38 cellular contexts compared by ENCODE assay signal in genomic region chr5:140093866-140094265, GRCh38. TPM values are rescaled to one million over a fixed set of nuclear protein-coding genes. Genes with fewer than 3 reads are reported as not detected.
DNase-seq lines count a peak whose midpoint lies in the region; ATAC-seq, FAIRE-seq and TF ChIP-seq lines count a peak whose summit lies in the region.
"Had no signal": no experiment of that assay in that cellular context is flagged by ENCODE, and none has a peak within 500 bp of the region (broad histone marks: within the 10 kb centered on the region; RNA-seq: fewer than 3 reads in every experiment).

No MANE protein-coding gene starts in this region.

- CTCF ChIA-PET in HEK293 (lab: Yijun Ruan, JAX), result no interaction called here
- CTCF ChIA-PET in K562 (lab: Yijun Ruan, JAX; ENCODE audit: low intra/inter-chr PET ratio), result no interaction called here
- CTCF ChIA-PET in A673 (lab: Charles Lee), result no interaction called here

- peaks cover 19% of the 10 kb centered on the region for H3K27me3 Mint-ChIP-seq in astrocyte (ENCODE audit: low read depth, unreplicated experiment)

- in situ Hi-C loops in K562 (cut with MboI), result no loop called here

- H3K4me3 ChIP-seq in HEK293 (ENCODE audit: low read depth, low read length) (no peak overlapping the region), astrocyte (ENCODE audit: insufficient read depth, low read depth, low read length) (no peak overlapping the region), K562 (no peak overlapping the region), fibroblast of villous mesenchyme (ENCODE audit: low read depth, low read length) (no peak overlapping the region), A673 (ENCODE audit: low read depth, low read length, poor library complexity, severe bottlenecking) (no peak overlapping the region)
- H3K4me3 ChIP-seq: A549; BLaER1; BLaER1 treated with 17β-estradiol and CSF1 and Interleukin-3, amounts not matched to agents 10 nM and 100 nM had no signal

- no peak for FAIRE-seq in astrocyte (lab: Jason Lieb, UNC)
- FAIRE-seq in K562 (lab: Jason Lieb, UNC), result no peak
- FAIRE-seq: A204.1, A549, D721Med had no signal

- no peak overlapping the region for H3K27ac ChIP-seq in HEK293 (ENCODE audit: extremely low read depth, low read depth, low read length)
- no peak overlapping the region for H3K27ac ChIP-seq in astrocyte (ENCODE audit: low read depth, low read length)
- H3K27ac ChIP-seq in K562 (ENCODE audit: extremely low read depth, low read depth, low read length), result no peak overlapping the region
- no peak overlapping the region for H3K27ac ChIP-seq in A673 (ENCODE audit: low read depth, low read length, poor library complexity, severe bottlenecking)
- H3K27ac ChIP-seq: 22Rv1; A549; BLaER1; BLaER1 treated with 17β-estradiol and CSF1 and Interleukin-3, amounts not matched to agents 10 nM and 100 nM; C4-2B had no signal

- intact Hi-C loops in K562 (cut with micrococcal nuclease), result no loop called here
- intact Hi-C loops in A673 (cut with micrococcal nuclease; ENCODE audit: unreplicated experiment), result no loop called here

- no peak for TF ChIP-seq EP300 in K562 (IDR thresholded peaks at IDR 0.05; ENCODE audit: low read length)

- H3K9ac ChIP-seq in astrocyte (ENCODE audit: low read length), result no peak overlapping the region
- no peak overlapping the region for H3K9ac ChIP-seq in K562 (ENCODE audit: insufficient read depth in 1 of 2, low read depth in 2 of 2, low read length in 2 of 2)
- H3K9ac ChIP-seq: BLaER1; BLaER1 treated with 17β-estradiol and CSF1 and Interleukin-3, amounts not matched to agents 10 nM and 100 nM had no signal

- no peak for TF ChIP-seq POLR2A in K562 (conservative IDR thresholded peaks at IDR 0.05)

- peaks cover 8% of the 10 kb centered on the region for H3K27me3 ChIP-seq in astrocyte (ENCODE audit: insufficient read depth, low read length)
- no peaks in the 10 kb centered on the region; a peak in 1 of 5 replicates for H3K27me3 ChIP-seq in K562 (ENCODE audit: control insufficient read depth in 2 of 2, insufficient read depth in 2 of 2, low read length in 2 of 2)
- peaks cover 10% of the 10 kb centered on the region for H3K27me3 ChIP-seq in A673 (replicated peaks; ENCODE audit: insufficient read depth, low read depth, low read length, poor library complexity)
- H3K27me3 ChIP-seq: BLaER1; BLaER1 treated with 17β-estradiol and CSF1 and Interleukin-3, amounts not matched to agents 10 nM and 100 nM had no signal

- H3K4me1 ChIP-seq in HEK293 (ENCODE audit: control insufficient read depth, insufficient read depth, low read length), result no peaks in the 10 kb centered on the region
- no peaks in the 10 kb centered on the region for H3K4me1 ChIP-seq in astrocyte (ENCODE audit: insufficient read depth, low read length)
- no peaks in the 10 kb centered on the region for H3K4me1 ChIP-seq in K562 (replicated peaks in 1 of 2; ENCODE audit: control insufficient read depth in 2 of 2, insufficient read depth in 2 of 2, low read length in 2 of 2)
- no peaks in the 10 kb centered on the region for H3K4me1 ChIP-seq in A673 (ENCODE audit: insufficient read depth, low read length, poor library complexity, severe bottlenecking)
- H3K4me1 ChIP-seq: A549; BE2C; BLaER1; BLaER1 treated with 17β-estradiol and CSF1 and Interleukin-3, amounts not matched to agents 10 nM and 100 nM; Caco-2 had no signal

- no peak for TF ChIP-seq CTCF in HEK293 (tag by site-specific recombination; IDR thresholded peaks at IDR 0.05)
- no peak for TF ChIP-seq CTCF in astrocyte (IDR thresholded peaks at IDR 0.05; ENCODE audit: insufficient read depth, low read depth, low read length)
- no peak for TF ChIP-seq CTCF in K562 (IDR thresholded peaks at IDR 0.05 in 2 of 3, conservative IDR thresholded peaks at IDR 0.05 in 1 of 3; ENCODE audit: insufficient read depth in 2 of 3, low read depth in 1 of 3, low read length in 3 of 3)
- no peak for TF ChIP-seq CTCF in fibroblast of villous mesenchyme (IDR thresholded peaks at IDR 0.05; ENCODE audit: insufficient read depth, low read depth, low read length)
- no peak for TF ChIP-seq CTCF in A673 (conservative IDR thresholded peaks at IDR 0.05; ENCODE audit: low read depth, low read length)

- H3K9me1 ChIP-seq in K562 (ENCODE audit: control insufficient read depth, insufficient read depth, low read length), result no peaks in the 10 kb centered on the region

- H3K4me3 Mint-ChIP-seq in astrocyte (ENCODE audit: unreplicated experiment), result no peak overlapping the region
- H3K4me3 Mint-ChIP-seq: B cell; CD14-positive monocyte; CD4-positive, alpha-beta memory T cell; CD4-positive, alpha-beta T cell; CD4-positive, CD25-positive, alpha-beta regulatory T cell; CD8-positive, alpha-beta memory T cell; CD8-positive, alpha-beta T cell had no signal

- DNase-seq in astrocyte (ENCODE audit: low read depth) (no peak), K562 (ENCODE audit: extremely low read depth in 1 of 4, low spot score in 3 of 4) (no peak), fibroblast of villous mesenchyme (ENCODE audit: low read depth) (peak; percentile 42), A673 (ENCODE audit: low spot score) (no peak), NCI-H2029 treated with DMSO at 0.1 percent for 48 hours (lab: John Stamatoyannopoulos, UW) (no peak), T-helper 2 cell (no peak)
- DNase-seq: 8988T; ACHN; AML-193; BE2C; C1 segment of cervical spinal cord; Caco-2; Calu3; CD4-positive, alpha-beta memory T cell; CD4-positive, alpha-beta T cell; CD4-positive, CD25-positive, alpha-beta regulatory T cell; CD8-positive, alpha-beta memory T cell; CD8-positive, alpha-beta T cell; COR-L47; DMS 273 treated with DMSO at 0.1 percent for 48 hours; DMS153; DMS53; DMS79; DMS79 treated with DMSO at 0.1 percent for 48 hours; DND-41; EL had no signal

- ATAC-seq in K562 (no peak), GM18907 (IDR thresholded peaks at IDR 0.05; ENCODE audit: unreplicated experiment) (no peak)
- ATAC-seq: A549; CD8-positive, alpha-beta T cell had no signal

- H4K20me1 ChIP-seq in astrocyte (ENCODE audit: insufficient read depth, low read length) (no peaks in the 10 kb centered on the region), K562 (replicated peaks; ENCODE audit: control insufficient read depth, insufficient read depth, low read length) (no peaks in the 10 kb centered on the region)
- H4K20me1 ChIP-seq: BLaER1; BLaER1 treated with 17β-estradiol and CSF1 and Interleukin-3, amounts not matched to agents 10 nM and 100 nM had no signal

- H3K36me3 ChIP-seq in HEK293 (ENCODE audit: control insufficient read depth in 2 of 2, insufficient read depth in 1 of 2, low read length in 2 of 2), result no peaks in the 10 kb centered on the region
- H3K36me3 ChIP-seq in astrocyte (ENCODE audit: insufficient read depth, low read length), result no peaks in the 10 kb centered on the region
- no peaks in the 10 kb centered on the region for H3K36me3 ChIP-seq in K562 (ENCODE audit: control insufficient read depth, insufficient read depth, low read length)
- no peaks in the 10 kb centered on the region for H3K36me3 ChIP-seq in A673 (ENCODE audit: insufficient read depth, low read length, poor library complexity, severe bottlenecking)
- H3K36me3 ChIP-seq: BE2C; BLaER1; BLaER1 treated with 17β-estradiol and CSF1 and Interleukin-3, amounts not matched to agents 10 nM and 100 nM had no signal

- H3K36me3 Mint-ChIP-seq in astrocyte (ENCODE audit: low read depth, unreplicated experiment), result no peaks in the 10 kb centered on the region
- H3K36me3 Mint-ChIP-seq: CD14-positive monocyte; CD8-positive, alpha-beta T cell had no signal

- no peak overlapping the region for H2AFZ ChIP-seq in astrocyte (ENCODE audit: low read depth, low read length)
- no peak overlapping the region for H2AFZ ChIP-seq in K562 (ENCODE audit: low read depth, low read length)

- H3K4me1 Mint-ChIP-seq in astrocyte (ENCODE audit: low read depth, unreplicated experiment), result no peaks in the 10 kb centered on the region
- H3K4me1 Mint-ChIP-seq: B cell; CD14-positive monocyte; CD4-positive, alpha-beta memory T cell; CD4-positive, CD25-positive, alpha-beta regulatory T cell; CD8-positive, alpha-beta memory T cell had no signal

- BruUV-seq in K562 (replicated peaks; lab: Mats Ljungman, UMichigan), result no TSS peak
- BruUV-seq in A673 (replicated peaks; lab: Mats Ljungman, UMichigan), result no TSS peak

- peaks cover 24% of the 10 kb centered on the region for H3K9me3 Mint-ChIP-seq in astrocyte (ENCODE audit: unreplicated experiment)

- TF ChIP-seq RAD21 in K562 (CRISPR knock-in tag; conservative IDR thresholded peaks at IDR 0.05 in 1 of 2, IDR thresholded peaks at IDR 0.05 in 1 of 2), result no peak

- WGBS in K562 (ENCODE audit: insufficient coverage, low coverage, missing lambda C conversion rate), result 6% methylated on average over 1 of the region's 1 CpG

- H3K4me2 ChIP-seq in astrocyte (ENCODE audit: low read length) (no peak overlapping the region), K562 (ENCODE audit: insufficient read depth, low read length) (no peak overlapping the region)
- H3K4me2 ChIP-seq: A549; BLaER1; BLaER1 treated with 17β-estradiol and CSF1 and Interleukin-3, amounts not matched to agents 10 nM and 100 nM had no signal

- H3K27ac Mint-ChIP-seq in astrocyte (ENCODE audit: unreplicated experiment), result peak overlapping the region; percentile 10
- H3K27ac Mint-ChIP-seq: B cell; CD14-positive monocyte; CD4-positive, alpha-beta memory T cell; CD4-positive, alpha-beta T cell; CD4-positive, CD25-positive, alpha-beta regulatory T cell; CD8-positive, alpha-beta memory T cell; CD8-positive, alpha-beta T cell had no signal

- POLR2A ChIA-PET in HEK293 (lab: Yijun Ruan, JAX), result no interaction called here
- POLR2A ChIA-PET in K562 (lab: Yijun Ruan, JAX), result no interaction called here
- POLR2A ChIA-PET in A673 (lab: Charles Lee; ENCODE audit: low non-redundant PET), result no interaction called here

- H3K9me3 ChIP-seq in HEK293 (ENCODE audit: control insufficient read depth, insufficient read depth, low read depth, low read length) (no peaks in the 10 kb centered on the region), astrocyte (ENCODE audit: insufficient read depth, low read depth, low read length) (no peaks in the 10 kb centered on the region), K562 (replicated peaks; ENCODE audit: control insufficient read depth, insufficient read depth, low read depth, low read length) (peaks cover 10% of the 10 kb centered on the region), A673 (ENCODE audit: low read depth, low read length, poor library complexity, severe bottlenecking) (peaks cover 10% of the 10 kb centered on the region)
- H3K9me3 ChIP-seq: BE2C had no signal

- no peaks in the 10 kb centered on the region for H3K79me2 ChIP-seq in astrocyte (ENCODE audit: insufficient read depth, low read length)
- no peaks in the 10 kb centered on the region for H3K79me2 ChIP-seq in K562 (ENCODE audit: control insufficient read depth, insufficient read depth, low read length)

RNA-seq across cellular contexts. Expression of gene PURA, which starts 20.0 kb away (rescaled TPM):
- total RNA-seq in astrocyte, result 9.1 and 9.2 TPM in 2 replicates
- 3.0 and 12.0 TPM in 2 replicates for total RNA-seq in K562 (2011; cell fraction: chromatin; rRNA removed; ENCODE audit: low replicate concordance)
- 3.2 and 4.1 TPM in 2 replicates for total RNA-seq in K562 (2011; cell fraction: nucleolus; rRNA removed)
- total RNA-seq in K562 (2011; cell fraction: nucleoplasm; rRNA removed), result 7.8 and 14.4 TPM in 2 replicates
- total RNA-seq in K562 (2014; rRNA removed), result 10.7 and 13.8 TPM in 2 replicates
- total RNA-seq in K562 (2014; rRNA removed; fragmentation: Illumina TruSeq; extraction: Trizol), result 5.5 and 6.0 TPM in 2 replicates
- total RNA-seq in K562 (2015; rRNA removed; fragmentation: Illumina TruSeq; extraction: Trizol), result 5.4 and 6.7 TPM in 2 replicates
- 10.6 and 11.1 TPM in 2 replicates for total RNA-seq in K562 (2021)
- polyA plus RNA-seq in K562 (2011; rRNA removed), result 3.7 and 4.2 TPM in 2 replicates
- polyA plus RNA-seq in K562 (2011; cell fraction: cytosol; rRNA removed), result 1.4 and 2.0 TPM in 2 replicates
- 3.7 and 4.1 TPM in 2 replicates for polyA plus RNA-seq in K562 (2011; cell fraction: nucleus; rRNA removed)
- 4.9 and 5.4 TPM in 2 replicates for polyA plus RNA-seq in K562 (2012)
- 4.7 and 5.6 TPM in 2 replicates for polyA plus RNA-seq in K562 (2014; fragmentation: Illumina TruSeq; extraction: Trizol)
- polyA plus RNA-seq in K562 (2014; fragmentation: Nextera tagmentation; extraction: Ambion mirVana), result 1 to 10 TPM; 3.2 to 4.2 TPM
- 3.9 and 4.7 TPM in 2 replicates for polyA plus RNA-seq in K562 (2014; rRNA removed)
- polyA minus RNA-seq in K562 (2011; rRNA and poly(A)+ RNA removed), result 5.7 and 8.2 TPM in 2 replicates
- 5.3 and 5.8 TPM in 2 replicates for polyA minus RNA-seq in K562 (2011; cell fraction: cytosol; rRNA and poly(A)+ RNA removed)
- 6.5 and 12.2 TPM in 2 replicates for polyA minus RNA-seq in K562 (2011; cell fraction: nucleus; rRNA and poly(A)+ RNA removed)
- total RNA-seq in fibroblast of villous mesenchyme, result 20.0 and 26.3 TPM in 2 replicates
- 9.5 and 12.3 TPM in 2 replicates for total RNA-seq in A673 (2021)

RNA-seq across cellular contexts. Expression of gene IGIP, which starts 31.9 kb away (rescaled TPM):
- 2.4 and 2.6 TPM in 2 replicates for total RNA-seq in astrocyte
- 1.4 and 5.9 TPM in 2 replicates for total RNA-seq in K562 (2011; cell fraction: chromatin; rRNA removed; ENCODE audit: low replicate concordance)
- 0.67 and 1.2 TPM in 2 replicates for total RNA-seq in K562 (2011; cell fraction: nucleolus; rRNA removed)
- 3.4 and 9.5 TPM in 2 replicates for total RNA-seq in K562 (2011; cell fraction: nucleoplasm; rRNA removed)
- total RNA-seq in K562 (2014; rRNA removed), result 0.73 and 1.3 TPM in 2 replicates
- total RNA-seq in K562 (2014; rRNA removed; fragmentation: Illumina TruSeq; extraction: Trizol), result 1.4 and 1.5 TPM in 2 replicates
- total RNA-seq in K562 (2015; rRNA removed; fragmentation: Illumina TruSeq; extraction: Trizol), result 1.4 and 1.6 TPM in 2 replicates
- total RNA-seq in K562 (2021), result 1.1 and 1.2 TPM in 2 replicates
- 1.0 and 1.2 TPM in 2 replicates for polyA plus RNA-seq in K562 (2011; rRNA removed)
- polyA plus RNA-seq in K562 (2011; cell fraction: cytosol; rRNA removed), result 0.19 and 0.86 TPM in 2 replicates
- polyA plus RNA-seq in K562 (2011; cell fraction: nucleus; rRNA removed), result 2.3 and 4.8 TPM in 2 replicates
- 1.1 and 2.3 TPM in 2 replicates for polyA plus RNA-seq in K562 (2012)
- 0.96 and 1.5 TPM in 2 replicates for polyA plus RNA-seq in K562 (2014; fragmentation: Illumina TruSeq; extraction: Trizol)
- polyA plus RNA-seq in K562 (2014; fragmentation: Nextera tagmentation; extraction: Ambion mirVana), result under 1 TPM; 0.52 to 0.69 TPM
- 0.91 and 1.1 TPM in 2 replicates for polyA plus RNA-seq in K562 (2014; rRNA removed)
- 1.4 and 2.2 TPM in 2 replicates for polyA minus RNA-seq in K562 (2011; rRNA and poly(A)+ RNA removed)
- 0.57 and 0.64 TPM in 2 replicates for polyA minus RNA-seq in K562 (2011; cell fraction: cytosol; rRNA and poly(A)+ RNA removed)
- polyA minus RNA-seq in K562 (2011; cell fraction: nucleus; rRNA and poly(A)+ RNA removed), result 1.3 and 3.1 TPM in 2 replicates
- total RNA-seq in fibroblast of villous mesenchyme, result 6.4 and 7.8 TPM in 2 replicates
- 2.5 and 2.7 TPM in 2 replicates for total RNA-seq in A673 (2021)

RNA-seq across cellular contexts. Expression of gene NRG2, which starts 50.8 kb away (rescaled TPM):
- 0.46 and 0.54 TPM in 2 replicates for total RNA-seq in astrocyte
- not detected in 2 replicates for total RNA-seq in K562 (2011; cell fraction: chromatin; rRNA removed; ENCODE audit: low replicate concordance)
- total RNA-seq in K562 (2011; cell fraction: nucleolus; rRNA removed), result not detected in 2 replicates
- not detected in 2 replicates for total RNA-seq in K562 (2011; cell fraction: nucleoplasm; rRNA removed)
- total RNA-seq in K562 (2014; rRNA removed), result not detected in 2 replicates
- total RNA-seq in K562 (2014; rRNA removed; fragmentation: Illumina TruSeq; extraction: Trizol), result not detected in 2 replicates
- not detected in 2 replicates for total RNA-seq in K562 (2015; rRNA removed; fragmentation: Illumina TruSeq; extraction: Trizol)
- total RNA-seq in K562 (2021), result 0.07 TPM in 1 of 2 replicates, not detected in the other
- not detected in 2 replicates for polyA plus RNA-seq in K562 (2011; rRNA removed)
- polyA plus RNA-seq in K562 (2011; cell fraction: cytosol; rRNA removed), result 0.09 and 0.13 TPM in 2 replicates
- not detected in 2 replicates for polyA plus RNA-seq in K562 (2011; cell fraction: nucleus; rRNA removed)
- polyA plus RNA-seq in K562 (2012), result 0.10 and 0.29 TPM in 2 replicates
- polyA plus RNA-seq in K562 (2014; fragmentation: Illumina TruSeq; extraction: Trizol), result not detected in 2 replicates
- not detected for polyA plus RNA-seq in K562 (2014; fragmentation: Nextera tagmentation; extraction: Ambion mirVana)
- polyA plus RNA-seq in K562 (2014; rRNA removed), result not detected in 2 replicates
- polyA minus RNA-seq in K562 (2011; rRNA and poly(A)+ RNA removed), result not detected in 2 replicates
- not detected in 2 replicates for polyA minus RNA-seq in K562 (2011; cell fraction: cytosol; rRNA and poly(A)+ RNA removed)
- polyA minus RNA-seq in K562 (2011; cell fraction: nucleus; rRNA and poly(A)+ RNA removed), result not detected in 2 replicates
- under 0.01 and 0.64 TPM in 2 replicates for total RNA-seq in fibroblast of villous mesenchyme
- 0.15 TPM in 1 of 2 replicates, not detected in the other for total RNA-seq in A673 (2021)
- total RNA-seq: CD4-positive, CD25-positive, alpha-beta regulatory T cell had no signal
- polyA plus RNA-seq: BJ; CD14-positive monocyte; CD4-positive, CD25-positive, alpha-beta regulatory T cell; CD8-positive, alpha-beta memory T cell had no signal
